21 cellular contexts compared by ENCODE assay signal in the genomic region with DNA sequence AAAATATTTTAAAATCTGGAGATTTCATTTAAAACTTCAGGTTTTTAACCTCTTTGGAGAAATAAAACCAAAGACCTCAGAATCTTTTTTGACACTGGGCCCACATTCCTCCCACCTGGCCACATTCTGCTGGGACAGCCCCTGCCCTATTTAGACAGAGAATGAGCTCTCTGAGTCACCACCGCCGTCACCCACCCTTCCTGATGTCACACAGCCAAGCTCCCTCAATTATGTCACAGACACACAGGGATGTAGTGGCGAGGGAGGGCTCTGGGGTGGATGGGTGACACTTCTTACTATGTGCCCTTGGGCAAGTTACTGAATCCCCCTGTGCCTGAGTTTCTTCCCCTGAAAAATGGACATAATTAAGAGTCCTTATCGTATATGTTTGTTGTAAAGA.
"Had no signal": no experiment of that assay in that cellular context is flagged by ENCODE, and none has a peak within 500 bp of the region (broad histone marks: within the 10 kb centered on the region; RNA-seq: fewer than 3 reads in every experiment).

No MANE protein-coding gene starts in this region.

- H3K36me3 ChIP-seq: colonic mucosa, esophagus squamous epithelium, gastroesophageal sphincter, spleen, tibial artery, upper lobe of left lung, uterus had no signal

- H3K27ac ChIP-seq: colonic mucosa, esophagus squamous epithelium, gastroesophageal sphincter, spleen, tibial artery, upper lobe of left lung, uterus had no signal

- H3K4me3 ChIP-seq: colonic mucosa, esophagus squamous epithelium, gastroesophageal sphincter, lung, spleen, tibial artery, upper lobe of left lung, uterus had no signal

- H3K4me1 ChIP-seq: colonic mucosa, esophagus squamous epithelium, gastroesophageal sphincter, spleen, tibial artery, upper lobe of left lung, uterus had no signal

- H3K4me3 Mint-ChIP-seq: immature natural killer cell; natural killer cell treated with Interleukin-12 subunit alpha and Interleukin-12 subunit beta and Interleukin-15 and Interleukin-18, amount 100 ng/mL, for 72 hours had no signal

- FAIRE-seq: kidney had no signal

- H3K4me1 Mint-ChIP-seq: immature natural killer cell had no signal

- H3K9me3 Mint-ChIP-seq: immature natural killer cell; natural killer cell treated with Interleukin-12 subunit alpha and Interleukin-12 subunit beta and Interleukin-15 and Interleukin-18, amount 100 ng/mL, for 72 hours had no signal

- H3K27ac Mint-ChIP-seq: immature natural killer cell; natural killer cell treated with Interleukin-12 subunit alpha and Interleukin-12 subunit beta and Interleukin-15 and Interleukin-18, amount 100 ng/mL, for 72 hours had no signal

- H3K27me3 ChIP-seq: colonic mucosa, tibial artery, upper lobe of left lung, uterus had no signal

- H3K36me3 Mint-ChIP-seq: immature natural killer cell; natural killer cell treated with Interleukin-12 subunit alpha and Interleukin-12 subunit beta and Interleukin-15 and Interleukin-18, amount 100 ng/mL, for 72 hours had no signal

- ATAC-seq: gastroesophageal sphincter; left colon; left ventricle myocardium superior; natural killer cell treated with Interleukin-12 subunit alpha and Interleukin-12 subunit beta and Interleukin-15 and Interleukin-18, amount 100 ng/mL, for 72 hours; sciatic nerve had no signal

- H3K9me3 ChIP-seq: colonic mucosa, esophagus squamous epithelium, gastroesophageal sphincter, spleen, tibial artery, upper lobe of left lung, uterus had no signal

- DNase-seq: colonic mucosa; dermis blood vessel endothelial cell; esophagus squamous epithelium; foreskin fibroblast; glutamatergic neuron; immature natural killer cell; kidney; left colon; left ventricle myocardium superior; mesenchymal stem cell; midbrain; posterior cingulate gyrus; spleen; stimulated activated naive CD4-positive, alpha-beta T cell; tibial artery; upper lobe of left lung; uterus had no signal
